In genomic region chr4:80201326-80202151, GRCh38 we compare ENCODE assay signal across 8 cellular contexts. TPM values are rescaled to one million over a fixed set of nuclear protein-coding genes. Genes with fewer than 3 reads are reported as not detected.
DNase-seq lines count a peak whose midpoint lies in the region; ATAC-seq lines count a peak whose summit lies in the region.

No MANE protein-coding gene starts in this region.

- CTCF ChIA-PET in activated naive CD4-positive, alpha-beta T cell treated with anti-CD3 and anti-CD28 coated beads, Interleukin-2, amount 10 ng/mL, durations not matched to agents 7 days and 5 days (lab: Charles Lee), result interaction anchor here (0.9 to 8.7 kb wide), 12 partner anchors 11 to 284 kb away, joined by 3 to 76 read pairs (median 9); partner anchors contain the start of gene ANTXR2

- peaks cover 34% of the 10 kb centered on the region for H3K4me1 Mint-ChIP-seq in activated naive CD4-positive, alpha-beta T cell treated with anti-CD3 and anti-CD28 coated beads, Interleukin-2, amount 10 ng/mL, durations not matched to agents 7 days and 5 days

- intact Hi-C loops in left ventricle myocardium superior (cut with micrococcal nuclease), result no loop called here

- ATAC-seq in HG02588 (IDR thresholded peaks at IDR 0.05; ENCODE audit: unreplicated experiment), result peak; percentile 11
- ATAC-seq in left ventricle myocardium superior, result peak; percentile 4

- no peaks in the 10 kb centered on the region for H3K9me3 Mint-ChIP-seq in activated naive CD4-positive, alpha-beta T cell treated with anti-CD3 and anti-CD28 coated beads, Interleukin-2, amount 10 ng/mL, durations not matched to agents 7 days and 5 days

- no peak overlapping the region for H3K27ac Mint-ChIP-seq in activated naive CD4-positive, alpha-beta T cell treated with anti-CD3 and anti-CD28 coated beads, Interleukin-2, amount 10 ng/mL, durations not matched to agents 7 days and 5 days

- H3K27me3 Mint-ChIP-seq in activated naive CD4-positive, alpha-beta T cell treated with anti-CD3 and anti-CD28 coated beads, Interleukin-2, amount 10 ng/mL, durations not matched to agents 7 days and 5 days, result peaks cover 54% of the 10 kb centered on the region

- H3K4me3 ChIP-seq in skin epidermis, result peak overlapping the region; percentile 40 to 68 (median 54)

- peak overlapping the region in 17 of 21 experiments; percentile 0 to 86 (median 70) for H3K27ac ChIP-seq in skin epidermis

- DNase-seq in ELR (ENCODE audit: low read depth) (peak; percentile 76), OCI-M1 (lab: John Stamatoyannopoulos, UW) (peak; percentile 70), left ventricle myocardium superior (peak; percentile 65), GOT3 (lab: John Stamatoyannopoulos, UW) (no peak), NCI-H446 treated with DMSO at 0.1 percent for 48 hours (lab: John Stamatoyannopoulos, UW) (no peak)
- no peak for DNase-seq in activated naive CD4-positive, alpha-beta T cell treated with anti-CD3 and anti-CD28 coated beads, Interleukin-2, amount 10 ng/mL, durations not matched to agents 7 days and 5 days

- peak overlapping the region; percentile 77 for H3K4me3 Mint-ChIP-seq in activated naive CD4-positive, alpha-beta T cell treated with anti-CD3 and anti-CD28 coated beads, Interleukin-2, amount 10 ng/mL, durations not matched to agents 7 days and 5 days

- peaks cover 19% of the 10 kb centered on the region for H3K36me3 Mint-ChIP-seq in activated naive CD4-positive, alpha-beta T cell treated with anti-CD3 and anti-CD28 coated beads, Interleukin-2, amount 10 ng/mL, durations not matched to agents 7 days and 5 days

RNA-seq across cellular contexts. Expression of gene PRDM8, which starts 4.2 kb away (rescaled TPM):
- 1.0 TPM for total RNA-seq in left ventricle myocardium superior

Comparison
In these comparisons a context has a peak if more than half of its experiments do, and no peak if none do; other contexts are left out.
1. DNase-seq: peak in ELR (single experiment), OCI-M1 (single experiment) and left ventricle myocardium superior (single experiment); none in activated naive CD4-positive, alpha-beta T cell treated with anti-CD3 and anti-CD28 coated beads, Interleukin-2, amount 10 ng/mL, durations not matched to agents 7 days and 5 days (single experiment), GOT3 (single experiment) and NCI-H446 treated with DMSO at 0.1 percent for 48 hours (single experiment).